20 cellular contexts compared by ENCODE assay signal in genomic region chr14:33530358-33530757, GRCh38.
"Had no signal": no experiment of that assay in that cellular context is flagged by ENCODE, and none has a peak within 500 bp of the region (broad histone marks: within the 10 kb centered on the region; RNA-seq: fewer than 3 reads in every experiment).

No MANE protein-coding gene starts in this region.

- H3K9me3 ChIP-seq: breast epithelium, colonic mucosa had no signal

- H3K4me2 ChIP-seq: PC-9 had no signal

- H3K4me1 ChIP-seq: breast epithelium, colonic mucosa had no signal

- DNase-seq: activated CD4-positive, alpha-beta T cell treated with anti-CD3 and anti-CD28 coated beads for 48 hours; activated CD4-positive, alpha-beta T cell treated with anti-CD3 and anti-CD28 coated beads, Interleukin-2, amount 50 U/mL, for 48 hours; activated CD4-positive, CD25-positive, alpha-beta regulatory T cell treated with anti-CD3 and anti-CD28 coated beads, Interleukin-2, amount 50 U/mL, for 72 hours; activated CD8-positive, alpha-beta memory T cell treated with anti-CD3 and anti-CD28 coated beads, Interleukin-2, amount 10 ng/mL, durations not matched to agents 7 days and 5 days; activated effector memory CD4-positive, alpha-beta T cell treated with Interleukin-2 at 50 U/mL for 16 hours; activated naive CD4-positive, alpha-beta T cell; activated T-cell treated with anti-CD3 and anti-CD28 coated beads, Interleukin-2, amount 50 U/mL, for 24 hours; aorta; caudate nucleus; colonic mucosa; Karpas-422; NCI-H1092; NCI-H146; NCI-H187 treated with DMSO at 0.1 percent for 48 hours; NCI-H2081 treated with DMSO at 0.1 percent for 48 hours; NCI-H345; NCI-H510A; PC-9; SHP77 treated with DMSO at 0.1 percent for 48 hours had no signal

- H3K27me3 ChIP-seq: breast epithelium, colonic mucosa had no signal

- H3K27ac ChIP-seq: breast epithelium, colonic mucosa, PC-9 had no signal

- H3K4me3 ChIP-seq: breast epithelium, colonic mucosa, PC-9 had no signal

- H2AFZ ChIP-seq: PC-9 had no signal

- H3K36me3 ChIP-seq: breast epithelium, colonic mucosa had no signal

- ATAC-seq: activated CD8-positive, alpha-beta memory T cell treated with anti-CD3 and anti-CD28 coated beads, Interleukin-2, amount 10 ng/mL, durations not matched to agents 7 days and 5 days had no signal
